23 cellular contexts compared by ENCODE assay signal in the genomic region with DNA sequence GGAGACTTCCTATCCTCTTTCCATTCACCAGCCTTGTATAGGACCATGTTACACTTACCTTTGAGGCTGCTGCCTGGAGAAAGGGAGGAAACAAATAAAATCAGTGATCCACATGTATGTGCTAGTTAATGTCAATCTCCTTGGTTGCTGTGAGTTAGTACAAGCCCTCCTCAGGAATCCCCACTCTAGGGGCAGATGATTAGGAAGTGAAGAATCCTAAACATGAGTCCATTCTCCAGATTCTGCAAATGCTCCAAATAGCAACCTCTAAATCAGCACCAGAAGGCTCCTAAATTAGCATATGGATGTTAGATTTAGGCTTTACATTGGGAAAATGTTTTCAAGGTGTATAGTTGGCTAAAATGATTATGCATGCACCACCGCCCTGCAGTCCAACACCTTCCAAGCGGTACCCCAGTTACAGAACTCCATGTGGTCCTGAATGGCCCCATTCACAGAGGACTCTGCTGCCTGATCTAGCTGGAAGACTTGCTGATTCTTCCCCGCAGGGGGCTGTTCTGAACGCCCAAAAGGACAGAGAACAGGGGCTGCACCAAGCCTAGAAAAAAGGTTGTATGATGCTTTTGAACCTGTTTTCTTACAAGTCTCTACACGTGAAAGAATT.
"Had no signal": no experiment of that assay in that cellular context is flagged by ENCODE, and none has a peak within 500 bp of the region (broad histone marks: within the 10 kb centered on the region; RNA-seq: fewer than 3 reads in every experiment).

No MANE protein-coding gene starts in this region.

- H3K4me1 ChIP-seq: right atrium auricular region, testis had no signal

- H3K4me3 ChIP-seq: breast epithelium, esophagus squamous epithelium, right atrium auricular region, spleen, testis, transverse colon had no signal

- H3K9me3 ChIP-seq: breast epithelium, esophagus squamous epithelium, right atrium auricular region, spleen, testis, transverse colon had no signal

- H3K27ac ChIP-seq: breast epithelium, epithelial cell of prostate, esophagus squamous epithelium, right atrium auricular region, spleen, testis had no signal

- DNase-seq: activated B cell treated with CpG ODN at 0.5 μM for 24 hours; activated CD4-positive, alpha-beta T cell treated with anti-CD3 and anti-CD28 coated beads, Interleukin-2, amount 50 U/mL, for 1 hour; activated CD8-positive, alpha-beta T cell treated with anti-CD3 and anti-CD28 coated beads for 36 hours; activated gamma-delta T cell treated with Interleukin-2 at 50 U/mL for 16 hours; activated naive CD4-positive, alpha-beta T cell treated with anti-CD3 and anti-CD28 coated beads, Interleukin-2, amount 50 U/mL, for 16 hours; activated T-cell treated with anti-CD3 and anti-CD28 coated beads, Interleukin-2, amount 50 U/mL, for 4 hours; amygdala; central memory CD4-positive, alpha-beta T cell; dermis blood vessel endothelial cell; effector CD8-positive, alpha-beta T cell; esophagus squamous epithelium; midbrain; naive thymus-derived CD4-positive, alpha-beta T cell; nucleus accumbens; spleen; stimulated activated naive CD4-positive, alpha-beta T cell treated with Interleukin-2 at 50 U/mL for 16 hours; SW 1271; T-helper 17 cell; testis; transverse colon had no signal

- H3K27me3 ChIP-seq: breast epithelium, right atrium auricular region, spleen, testis, transverse colon had no signal

- H3K36me3 ChIP-seq: breast epithelium, esophagus squamous epithelium, right atrium auricular region, spleen, transverse colon had no signal
